In genomic region chr1:149753466-149753865, GRCh38 we compare ENCODE assay signal across 5 cellular contexts. TPM values are rescaled to one million over a fixed set of nuclear protein-coding genes. Genes with fewer than 3 reads are reported as not detected.
"Had no signal": no experiment of that assay in that cellular context is flagged by ENCODE, and none has a peak within 500 bp of the region (broad histone marks: within the 10 kb centered on the region; RNA-seq: fewer than 3 reads in every experiment).

No MANE protein-coding gene starts in this region.

RNA-seq across cellular contexts. Expression of gene FCGR1A, which starts 29.0 kb away (rescaled TPM):
- total RNA-seq: GM23338, H1, H9, HT-29, IMR-90 had no signal
